ENCODE assay signal across 1 cellular context in the genomic region with DNA sequence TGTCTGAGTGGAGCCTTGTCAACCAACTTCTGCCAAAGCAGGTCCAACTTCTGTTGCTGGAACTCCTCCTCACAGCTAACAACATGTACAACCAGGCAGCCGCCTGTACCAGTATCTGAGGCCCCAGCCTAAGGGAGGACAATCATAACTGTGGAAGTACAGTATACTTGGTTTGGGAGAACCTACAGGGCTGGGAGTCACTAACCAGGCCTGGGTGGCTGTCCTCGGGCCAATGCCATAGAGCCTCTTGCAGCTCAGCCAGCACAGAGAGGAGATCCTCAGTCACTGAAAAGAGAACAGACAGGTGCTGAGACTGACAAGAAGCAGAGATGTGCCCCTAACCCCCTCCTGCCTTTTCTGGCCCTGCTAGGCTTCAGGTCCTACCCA.
TF ChIP-seq lines count a peak whose summit lies in the region.

No MANE protein-coding gene starts in this region.

TF ChIP-seq in liver, 16 proteins besides CTCF, POLR2A, EP300 and RAD21 (continued from another document):
- TF ChIP-seq, protein P1, sequence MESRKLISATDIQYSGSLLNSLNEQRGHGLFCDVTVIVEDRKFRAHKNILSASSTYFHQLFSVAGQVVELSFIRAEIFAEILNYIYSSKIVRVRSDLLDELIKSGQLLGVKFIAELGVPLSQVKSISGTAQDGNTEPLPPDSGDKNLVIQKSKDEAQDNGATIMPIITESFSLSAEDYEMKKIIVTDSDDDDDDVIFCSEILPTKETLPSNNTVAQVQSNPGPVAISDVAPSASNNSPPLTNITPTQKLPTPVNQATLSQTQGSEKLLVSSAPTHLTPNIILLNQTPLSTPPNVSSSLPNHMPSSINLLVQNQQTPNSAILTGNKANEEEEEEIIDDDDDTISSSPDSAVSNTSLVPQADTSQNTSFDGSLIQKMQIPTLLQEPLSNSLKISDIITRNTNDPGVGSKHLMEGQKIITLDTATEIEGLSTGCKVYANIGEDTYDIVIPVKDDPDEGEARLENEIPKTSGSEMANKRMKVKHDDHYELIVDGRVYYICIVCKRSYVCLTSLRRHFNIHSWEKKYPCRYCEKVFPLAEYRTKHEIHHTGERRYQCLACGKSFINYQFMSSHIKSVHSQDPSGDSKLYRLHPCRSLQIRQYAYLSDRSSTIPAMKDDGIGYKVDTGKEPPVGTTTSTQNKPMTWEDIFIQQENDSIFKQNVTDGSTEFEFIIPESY (IDR thresholded peaks at IDR 0.05) = no peak
- no peak for TF ChIP-seq EGR1 (IDR thresholded peaks at IDR 0.05; ENCODE audit: low read depth in 2 of 2)
- TF ChIP-seq RXRA (IDR thresholded peaks at IDR 0.05) = no peak
- TF ChIP-seq, protein P2, sequence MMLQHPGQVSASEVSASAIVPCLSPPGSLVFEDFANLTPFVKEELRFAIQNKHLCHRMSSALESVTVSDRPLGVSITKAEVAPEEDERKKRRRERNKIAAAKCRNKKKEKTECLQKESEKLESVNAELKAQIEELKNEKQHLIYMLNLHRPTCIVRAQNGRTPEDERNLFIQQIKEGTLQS (IDR thresholded peaks at IDR 0.05) = no peak
- TF ChIP-seq JUND (IDR thresholded peaks at IDR 0.05) = no peak
- TF ChIP-seq HNF4G (IDR thresholded peaks at IDR 0.05) = no peak
- TF ChIP-seq YY1 (IDR thresholded peaks at IDR 0.05) = no peak
- TF ChIP-seq FOXA1 (IDR thresholded peaks at IDR 0.05) = no peak
